1 cellular context compared by ENCODE assay signal in the genomic region with DNA sequence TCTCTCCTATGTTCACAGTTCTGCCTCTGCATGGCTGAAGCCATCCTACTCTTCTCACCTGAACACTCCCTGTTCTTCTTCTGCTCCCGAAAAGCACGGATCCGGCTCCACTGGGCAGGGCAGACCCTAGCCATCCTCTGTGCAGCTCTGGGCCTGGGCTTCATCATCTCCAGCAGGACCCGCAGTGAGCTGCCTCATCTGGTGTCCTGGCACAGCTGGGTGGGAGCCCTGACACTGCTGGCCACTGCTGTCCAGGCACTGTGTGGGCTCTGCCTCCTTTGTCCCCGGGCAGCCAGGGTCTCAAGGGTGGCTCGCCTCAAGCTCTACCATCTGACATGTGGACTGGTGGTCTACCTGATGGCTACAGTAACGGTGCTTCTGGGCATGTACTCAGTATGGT.
A peak's percentile ranks its signal among the peaks of the same experiment; 100 is the strongest.
TF ChIP-seq lines count a peak whose summit lies in the region.

No MANE protein-coding gene starts in this region.

TF ChIP-seq in K562, 482 proteins besides CTCF, POLR2A, EP300 and RAD21:
- TF ChIP-seq RBFOX2 (IDR thresholded peaks at IDR 0.05; ENCODE audit: low read depth, low read length) (0 out of 2 replicates have a peak, but pooled peaks have one; percentile 32), MXD1 (CRISPR knock-in tag; IDR thresholded peaks at IDR 0.05; ENCODE audit: borderline replicate concordance, poor library complexity, severe bottlenecking) (no peak), CTBP1 (IDR thresholded peaks at IDR 0.05; ENCODE audit: borderline replicate concordance) (no peak)
